In the genomic region with DNA sequence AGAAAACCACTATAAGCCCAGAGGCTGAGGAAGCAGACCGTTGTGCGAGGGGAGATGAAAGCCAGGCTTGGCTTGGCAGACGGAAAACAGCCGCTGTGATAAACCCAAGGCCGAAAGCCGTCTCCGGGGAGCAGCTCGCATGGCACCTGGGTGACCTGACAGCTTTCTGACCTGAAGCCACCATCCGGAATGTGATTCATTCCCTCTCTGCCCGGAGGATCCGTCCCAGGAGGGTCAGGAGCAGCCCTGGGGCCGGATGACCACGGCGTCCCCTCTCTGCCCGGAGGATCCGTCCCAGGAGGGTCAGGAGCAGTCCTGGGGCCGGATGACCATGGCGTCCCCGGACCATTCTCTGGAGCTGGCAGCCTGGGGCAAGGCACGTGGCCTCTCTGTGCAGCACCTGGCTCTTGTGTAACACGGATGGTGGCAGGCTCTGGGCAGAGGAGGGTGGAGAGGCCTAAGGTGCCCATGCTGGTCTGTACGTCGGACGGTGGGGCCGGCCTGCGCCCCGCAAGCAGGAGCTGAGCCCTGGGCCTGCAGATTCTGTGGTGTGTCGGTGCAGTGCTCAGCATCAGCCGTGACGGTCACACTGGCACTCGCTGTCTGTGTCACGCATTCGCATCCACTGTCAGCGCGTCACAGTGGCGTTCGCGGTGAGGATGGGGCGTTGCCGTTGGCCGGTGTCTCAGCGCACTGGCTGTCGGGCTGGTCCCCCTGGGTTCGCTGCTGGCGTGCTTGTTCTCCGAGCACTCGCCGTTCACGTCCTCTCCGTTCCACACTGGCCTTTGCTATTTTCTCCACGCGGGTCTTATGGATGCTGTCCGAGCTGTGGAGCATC, we compare ENCODE assay signal across 26 cellular contexts. TPM values are rescaled to one million over a fixed set of nuclear protein-coding genes. Genes with fewer than 3 reads are reported as not detected.
DNase-seq lines count a peak whose midpoint lies in the region; ATAC-seq, FAIRE-seq and TF ChIP-seq lines count a peak whose summit lies in the region.
"Had no signal": no experiment of that assay in that cellular context is flagged by ENCODE, and none has a peak within 500 bp of the region (broad histone marks: within the 10 kb centered on the region; RNA-seq: fewer than 3 reads in every experiment).

No MANE protein-coding gene starts in this region.

- no peak for TF ChIP-seq CTCF in RWPE2 (IDR thresholded peaks at IDR 0.05; ENCODE audit: poor library complexity, severe bottlenecking)
- TF ChIP-seq CTCF in esophagus muscularis mucosa (IDR thresholded peaks at IDR 0.05), result no peak
- TF ChIP-seq CTCF in kidney (IDR thresholded peaks at IDR 0.05; ENCODE audit: borderline replicate concordance, extremely low read depth, insufficient read depth), result no peak
- TF ChIP-seq CTCF in stomach (IDR thresholded peaks at IDR 0.05), result no peak

- H3K9ac ChIP-seq in kidney (ENCODE audit: low read length in 2 of 2), result no peak overlapping the region
- H3K9ac ChIP-seq: GM23248 had no signal

- no peak overlapping the region for H3K4me3 ChIP-seq in RWPE2 (ENCODE audit: severe bottlenecking)
- H3K4me3 ChIP-seq in esophagus muscularis mucosa, result peak overlapping the region in 3 of 4 donors; percentile 18 to 21 (median 20)
- H3K4me3 ChIP-seq in kidney (ENCODE audit: low read length in 2 of 2), result no peak overlapping the region
- no peak overlapping the region for H3K4me3 ChIP-seq in stomach
- H3K4me3 ChIP-seq: GM23248, ovary, thyroid gland had no signal

- H3K27ac ChIP-seq in RWPE2 (ENCODE audit: poor library complexity, severe bottlenecking) (no peak overlapping the region), esophagus muscularis mucosa (replicated peaks in 1 of 4) (peak overlapping the region; percentile 83 to 95 (median 92)), kidney (ENCODE audit: low read depth in 2 of 2, low read length in 2 of 2) (no peak overlapping the region), stomach (peak overlapping the region in 4 of 5 donors; percentile 42 to 86 (median 72))
- H3K27ac ChIP-seq: GM23248, ovary, thyroid gland had no signal

- ATAC-seq in RWPE2 (ENCODE audit: low read depth), result no peak
- no peak for ATAC-seq in HG02642 (IDR thresholded peaks at IDR 0.05; ENCODE audit: poor library complexity, unreplicated experiment)
- ATAC-seq in HG02759 (IDR thresholded peaks at IDR 0.05; ENCODE audit: unreplicated experiment), result no peak
- ATAC-seq in GM18520 (IDR thresholded peaks at IDR 0.05; ENCODE audit: unreplicated experiment), result no peak
- ATAC-seq: activated CD4-positive, CD25-positive, alpha-beta regulatory T cell treated with anti-CD3 and anti-CD28 coated beads, Interleukin-2, amount 50 U/mL, for 24 hours; naive thymus-derived CD8-positive, alpha-beta T cell; Panc1 had no signal

- H3K27me3 ChIP-seq in RWPE2 (ENCODE audit: insufficient read depth, poor library complexity, severe bottlenecking), result no peaks in the 10 kb centered on the region
- no peaks in the 10 kb centered on the region for H3K27me3 ChIP-seq in esophagus muscularis mucosa
- H3K27me3 ChIP-seq in stomach, result peaks cover 0 to 7% (median 0%) of the 10 kb centered on the region in 3 donors
- H3K27me3 ChIP-seq: ovary, thyroid gland had no signal

- FAIRE-seq in kidney (lab: Jason Lieb, UNC), result no peak
- FAIRE-seq: colon, keratinocyte had no signal

- TF ChIP-seq POLR2A in esophagus muscularis mucosa (IDR thresholded peaks at IDR 0.05; ENCODE audit: low read depth) (no peak), stomach (IDR thresholded peaks at IDR 0.05) (no peak)

- H3K36me3 ChIP-seq in RWPE2 (ENCODE audit: low read depth) (no peaks in the 10 kb centered on the region), esophagus muscularis mucosa (no peaks in the 10 kb centered on the region), kidney (ENCODE audit: control insufficient read depth in 1 of 2, insufficient read depth in 2 of 2, low read length in 2 of 2) (no peaks in the 10 kb centered on the region), stomach (no peaks in the 10 kb centered on the region)
- H3K36me3 ChIP-seq: ovary, thyroid gland had no signal

- intact Hi-C loops in esophagus muscularis mucosa (cut with DNase I), result no loop called here
- intact Hi-C loops in kidney (cut with DNase I), result no loop called here
- intact Hi-C loops in stomach (cut with DNase I; ENCODE audit: low total_unique reads), result no loop called here

- no peaks in the 10 kb centered on the region for H3K4me1 ChIP-seq in RWPE2 (ENCODE audit: insufficient read depth, poor library complexity, severe bottlenecking)
- H3K4me1 ChIP-seq in esophagus muscularis mucosa, result peaks cover 41 to 100% (median 94%) of the 10 kb centered on the region in 4 donors
- peaks cover 0 to 3% of the 10 kb centered on the region in 2 donors for H3K4me1 ChIP-seq in kidney (ENCODE audit: control insufficient read depth in 1 of 2, insufficient read depth in 1 of 2, low read depth in 1 of 2, low read length in 2 of 2)
- peaks cover 0 to 87% (median 38%) of the 10 kb centered on the region in 4 donors for H3K4me1 ChIP-seq in stomach
- H3K4me1 ChIP-seq: thyroid gland had no signal

- WGBS in esophagus muscularis mucosa, result 81% methylated on average over 38 of the region's 53 CpGs
- 82 to 90% (median 84%) methylated on average over 32 to 53 of the region's 53 CpGs for WGBS in stomach, 5 donors

- DNase-seq in RWPE2 (ENCODE audit: low spot score) (peak; percentile 68), esophagus muscularis mucosa (ENCODE audit: extremely low spot score) (no peak), kidney (peak; percentile 69), stomach (no peak), NCI-H524 treated with DMSO at 0.1 percent for 48 hours (lab: John Stamatoyannopoulos, UW) (no peak)
- DNase-seq: activated T-cell treated with anti-CD3 and anti-CD28 coated beads, Interleukin-2, amount 50 U/mL, for 48 hours; GDM1; GM23248; hypothalamus; Kasumi-1; NCI-H1105; NCI-H2029 treated with DMSO at 0.1 percent for 48 hours; NCI-H446; stimulated activated CD4-positive, alpha-beta T cell treated with anti-CD3 and anti-CD28 coated beads, Interleukin-2, amount 100 ng/mL, for 24 hours; stimulated activated naive B cell treated with anti-CD40 and anti-IgM and Interleukin-4, amounts not matched to agents 10 μg/mL and 1 μg/mL and 100 μg/mL, for 72 hours; T1000; thyroid gland had no signal

- no peak for TF ChIP-seq EP300 in esophagus muscularis mucosa (IDR thresholded peaks at IDR 0.05)
- no peak for TF ChIP-seq EP300 in stomach (IDR thresholded peaks at IDR 0.05)

- H3K9me3 ChIP-seq in RWPE2 (ENCODE audit: severe bottlenecking), result no peaks in the 10 kb centered on the region
- H3K9me3 ChIP-seq in esophagus muscularis mucosa, result no peaks in the 10 kb centered on the region
- no peaks in the 10 kb centered on the region for H3K9me3 ChIP-seq in kidney (ENCODE audit: control insufficient read depth in 1 of 2, low read length in 2 of 2)
- no peaks in the 10 kb centered on the region for H3K9me3 ChIP-seq in stomach
- H3K9me3 ChIP-seq: ovary, thyroid gland had no signal

RNA-seq across cellular contexts. Expression of gene SLX9, which starts 50.3 kb away (rescaled TPM):
- total RNA-seq in esophagus muscularis mucosa (10 to 100 TPM; 20.8 to 59.3 (median 27.6) TPM), kidney (27.1 TPM), stomach (10 to 100 TPM in 3 of 5 donors, 1 to 10 TPM in 2; 5.4 to 83.4 (median 13.4) TPM)
- polyA plus RNA-seq in kidney (ENCODE audit: insufficient read depth, low read depth, low replicate concordance) (35.1 TPM), stomach (10 to 100 TPM; 19.9 to 37.0 (median 24.4) TPM)

Comparison
In these comparisons a context has a peak if more than half of its experiments do, and no peak if none do; other contexts are left out.
1. DNase-seq: peak in RWPE2 (single experiment) and kidney (single experiment); none in esophagus muscularis mucosa (single experiment), stomach (single experiment) and NCI-H524 treated with DMSO at 0.1 percent for 48 hours (single experiment).
2. H3K27ac ChIP-seq: peak in esophagus muscularis mucosa (4 of 4) and stomach (4 of 5); none in RWPE2 (single experiment) and kidney (0 of 2).
3. H3K4me3 ChIP-seq: peak in esophagus muscularis mucosa (3 of 4); none in RWPE2 (single experiment), kidney (0 of 2) and stomach (0 of 4).